Comparison of ENCODE assay signal across 20 cellular contexts in the genomic region with DNA sequence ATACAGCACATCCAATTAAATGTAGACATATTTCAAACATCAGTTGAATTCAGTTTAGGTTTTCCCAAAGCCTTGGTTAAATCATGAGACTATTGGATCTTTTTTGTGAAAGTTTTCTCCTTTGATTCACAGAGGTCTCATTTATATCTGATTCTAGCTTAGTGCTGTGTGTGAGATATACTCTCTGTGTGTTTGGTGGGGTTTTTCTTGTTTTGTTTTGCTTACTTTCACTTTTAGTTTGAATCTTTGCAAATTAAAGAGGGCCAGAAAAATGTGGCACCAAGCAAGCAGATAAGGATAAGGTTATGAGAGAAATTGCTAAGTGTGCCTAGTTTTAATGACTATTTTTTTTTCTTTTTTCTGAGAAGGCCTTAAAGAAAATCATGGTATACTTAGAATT. TPM values are rescaled to one million over a fixed set of nuclear protein-coding genes. Genes with fewer than 3 reads are reported as not detected.
A peak's percentile ranks its signal among the peaks of the same experiment; 100 is the strongest.
DNase-seq lines count a peak whose midpoint lies in the region; ATAC-seq and TF ChIP-seq lines count a peak whose summit lies in the region.
"Had no signal": no experiment of that assay in that cellular context is flagged by ENCODE, and none has a peak within 500 bp of the region (broad histone marks: within the 10 kb centered on the region; RNA-seq: fewer than 3 reads in every experiment).

No MANE protein-coding gene starts in this region.

- peaks cover 11% of the 10 kb centered on the region for H3K4me1 Mint-ChIP-seq in activated T-cell treated with anti-CD3 and anti-CD28 coated beads, Interleukin-2, amount 50 U/mL, for 72 hours (ENCODE audit: low read depth)

- H3K79me2 ChIP-seq in osteoblast (ENCODE audit: insufficient read depth, low read length): no peaks in the 10 kb centered on the region

- peak overlapping the region; percentile 2 to 57 for H3K4me3 Mint-ChIP-seq in activated T-cell treated with anti-CD3 and anti-CD28 coated beads, Interleukin-2, amount 50 U/mL, for 72 hours
- H3K4me3 Mint-ChIP-seq: activated CD4-positive, alpha-beta memory T cell treated with anti-CD3 and anti-CD28 coated beads, Interleukin-2, amount 10 ng/mL, durations not matched to agents 7 days and 5 days had no signal

- DNase-seq in activated T-cell treated with anti-CD3 and anti-CD28 coated beads, Interleukin-2, amount 50 U/mL, for 72 hours: no peak
- DNase-seq in activated T-cell treated with anti-CD3 and anti-CD28 coated beads, Interleukin-2, amount 50 U/mL, for 48 hours: no peak
- DNase-seq in osteoblast (ENCODE audit: insufficient read length, low spot score, missing footprints): no peak
- DNase-seq in NCI-H446 treated with DMSO at 0.1 percent for 48 hours (lab: John Stamatoyannopoulos, UW): no peak
- DNase-seq: activated CD4-positive, alpha-beta memory T cell treated with anti-CD3 and anti-CD28 coated beads, Interleukin-2, amount 10 ng/mL, durations not matched to agents 7 days and 5 days; activated naive CD4-positive, alpha-beta T cell; central memory CD4-positive, alpha-beta T cell; GDM1; kidney; MG63; NCI-H2107; spleen; T1000 had no signal

- peak in 1 of 2 donors; percentile 41 for ATAC-seq in activated T-cell treated with anti-CD3 and anti-CD28 coated beads, Interleukin-2, amount 50 U/mL, for 72 hours (replicated peaks in 1 of 2)
- ATAC-seq in GM21576 (IDR thresholded peaks at IDR 0.05; ENCODE audit: unreplicated experiment) (peak; percentile 54), HG03565 (IDR thresholded peaks at IDR 0.05; ENCODE audit: unreplicated experiment) (peak; percentile 72), HG03097 (IDR thresholded peaks at IDR 0.05; ENCODE audit: low FRiP score, unreplicated experiment) (no peak), gastroesophageal sphincter (no peak)
- ATAC-seq: A549 had no signal

- H3K4me1 ChIP-seq in osteoblast (ENCODE audit: insufficient read depth, low read length) (peaks cover 15% of the 10 kb centered on the region), gastroesophageal sphincter (peaks cover 0 to 27% (median 2%) of the 10 kb centered on the region in 3 donors)
- H3K4me1 ChIP-seq: A549, spleen had no signal

- H3K27ac Mint-ChIP-seq in activated T-cell treated with anti-CD3 and anti-CD28 coated beads, Interleukin-2, amount 50 U/mL, for 72 hours: peak overlapping the region; percentile 79
- H3K27ac Mint-ChIP-seq: activated CD4-positive, alpha-beta memory T cell treated with anti-CD3 and anti-CD28 coated beads, Interleukin-2, amount 10 ng/mL, durations not matched to agents 7 days and 5 days had no signal

- H3K36me3 ChIP-seq in osteoblast (ENCODE audit: insufficient read depth, low read length) (no peaks in the 10 kb centered on the region), gastroesophageal sphincter (no peaks in the 10 kb centered on the region)
- H3K36me3 ChIP-seq: MG63, spleen had no signal

- no peak for TF ChIP-seq EP300 in gastroesophageal sphincter (IDR thresholded peaks at IDR 0.05)

- peaks cover 0 to 6% of the 10 kb centered on the region in 2 donors for H3K9me3 Mint-ChIP-seq in activated T-cell treated with anti-CD3 and anti-CD28 coated beads, Interleukin-2, amount 50 U/mL, for 72 hours

- peaks cover 2% of the 10 kb centered on the region in 2 donors for H3K36me3 Mint-ChIP-seq in activated T-cell treated with anti-CD3 and anti-CD28 coated beads, Interleukin-2, amount 50 U/mL, for 72 hours (ENCODE audit: insufficient read depth in 2 of 2)

- peaks cover 1% of the 10 kb centered on the region for H3K27me3 Mint-ChIP-seq in activated T-cell treated with anti-CD3 and anti-CD28 coated beads, Interleukin-2, amount 50 U/mL, for 72 hours (ENCODE audit: low read depth)
- H3K27me3 Mint-ChIP-seq: activated CD4-positive, alpha-beta memory T cell treated with anti-CD3 and anti-CD28 coated beads, Interleukin-2, amount 10 ng/mL, durations not matched to agents 7 days and 5 days had no signal

- H3K9me3 ChIP-seq in osteoblast (ENCODE audit: low read depth, low read length) (no peaks in the 10 kb centered on the region), gastroesophageal sphincter (no peaks in the 10 kb centered on the region)
- H3K9me3 ChIP-seq: MG63 had no signal

- H3K4me3 ChIP-seq in osteoblast (ENCODE audit: insufficient read depth, low read length) (no peak overlapping the region), gastroesophageal sphincter (no peak overlapping the region)
- H3K4me3 ChIP-seq: A549, MG63, spleen had no signal

- peak overlapping the region; percentile 62 for H2AFZ ChIP-seq in osteoblast (ENCODE audit: low read length)

- H3K4me2 ChIP-seq in osteoblast (ENCODE audit: insufficient read depth, low read length): no peak overlapping the region
- H3K4me2 ChIP-seq: A549 had no signal

- H4K20me1 ChIP-seq in osteoblast (ENCODE audit: insufficient read depth, low read length): no peaks in the 10 kb centered on the region

- no peak for TF ChIP-seq CTCF in osteoblast (IDR thresholded peaks at IDR 0.05; ENCODE audit: extremely low read depth, low read depth, low read length)
- TF ChIP-seq CTCF in gastroesophageal sphincter (IDR thresholded peaks at IDR 0.05): no peak

- no peak overlapping the region for H3K27ac ChIP-seq in osteoblast (ENCODE audit: low read depth, low read length)
- no peak overlapping the region for H3K27ac ChIP-seq in gastroesophageal sphincter
- H3K27ac ChIP-seq: A549, spleen had no signal

- TF ChIP-seq POLR2A in gastroesophageal sphincter (IDR thresholded peaks at IDR 0.05): no peak

- H3K27me3 ChIP-seq in osteoblast (ENCODE audit: insufficient read depth, low read length) (no peaks in the 10 kb centered on the region), gastroesophageal sphincter (no peaks in the 10 kb centered on the region)
- H3K27me3 ChIP-seq: MG63 had no signal

RNA-seq across cellular contexts. Expression of a gene that starts 12.6 kb away (rescaled TPM):
- not detected for total RNA-seq in activated T-cell treated with anti-CD3 and anti-CD28 coated beads, Interleukin-2, amount 50 U/mL, for 72 hours
- total RNA-seq in osteoblast (not detected in 2 replicates), gastroesophageal sphincter (not detected)
- total RNA-seq: activated CD4-positive, alpha-beta memory T cell treated with anti-CD3 and anti-CD28 coated beads, Interleukin-2, amount 10 ng/mL, durations not matched to agents 7 days and 5 days; endothelial cell of umbilical vein; kidney; posterior vena cava; spleen had no signal

RNA-seq across cellular contexts. Expression of a gene that starts 32.9 kb away (rescaled TPM):
- not detected for total RNA-seq in activated T-cell treated with anti-CD3 and anti-CD28 coated beads, Interleukin-2, amount 50 U/mL, for 72 hours
- 0.72 TPM in 1 of 2 replicates, not detected in the other for total RNA-seq in osteoblast
- not detected for total RNA-seq in gastroesophageal sphincter
- total RNA-seq: activated CD4-positive, alpha-beta memory T cell treated with anti-CD3 and anti-CD28 coated beads, Interleukin-2, amount 10 ng/mL, durations not matched to agents 7 days and 5 days; endothelial cell of umbilical vein; kidney; posterior vena cava; spleen had no signal

RNA-seq across cellular contexts. Expression of a gene that starts 52.5 kb away (rescaled TPM):
- not detected for total RNA-seq in activated T-cell treated with anti-CD3 and anti-CD28 coated beads, Interleukin-2, amount 50 U/mL, for 72 hours
- total RNA-seq in osteoblast (not detected in 2 replicates), gastroesophageal sphincter (not detected)
- total RNA-seq: activated CD4-positive, alpha-beta memory T cell treated with anti-CD3 and anti-CD28 coated beads, Interleukin-2, amount 10 ng/mL, durations not matched to agents 7 days and 5 days; endothelial cell of umbilical vein; kidney; posterior vena cava; spleen had no signal

Comparison
In these comparisons a context has a peak if more than half of its experiments do, and no peak if none do; other contexts are left out.
1. ATAC-seq: peak in GM21576 (single experiment) and HG03565 (single experiment); none in HG03097 (single experiment) and gastroesophageal sphincter (single experiment).